Comparison of ENCODE assay signal across 20 cellular contexts in genomic region chr18:4836146-4836545, GRCh38.
"Had no signal": no experiment of that assay in that cellular context is flagged by ENCODE, and none has a peak within 500 bp of the region (broad histone marks: within the 10 kb centered on the region; RNA-seq: fewer than 3 reads in every experiment).

No MANE protein-coding gene starts in this region.

- H3K4me3 Mint-ChIP-seq: naive B cell; naive thymus-derived CD8-positive, alpha-beta T cell had no signal

- H3K27me3 Mint-ChIP-seq: naive B cell; naive thymus-derived CD8-positive, alpha-beta T cell had no signal

- DNase-seq: dermis blood vessel endothelial cell; dorsolateral prefrontal cortex; effector CD4-positive, alpha-beta T cell; effector memory CD4-positive, alpha-beta T cell; foreskin fibroblast; foreskin melanocyte; gastrocnemius medialis; glutamatergic neuron; heart right ventricle; hippocampal formation; left cardiac atrium; left lung; left ventricle myocardium superior; lower lobe of right lung; mesenchymal stem cell; midbrain; naive B cell; naive thymus-derived CD8-positive, alpha-beta T cell had no signal

- H3K4me1 ChIP-seq: esophagus muscularis mucosa, gastrocnemius medialis, heart right ventricle, left lung, lower lobe of right lung had no signal

- H3K36me3 Mint-ChIP-seq: naive B cell; naive thymus-derived CD8-positive, alpha-beta T cell had no signal

- H3K4me1 Mint-ChIP-seq: naive B cell; naive thymus-derived CD8-positive, alpha-beta T cell had no signal

- H3K36me3 ChIP-seq: esophagus muscularis mucosa, gastrocnemius medialis, heart right ventricle, left lung, lower lobe of right lung had no signal

- H3K27ac ChIP-seq: coronary artery, esophagus muscularis mucosa, gastrocnemius medialis, heart right ventricle, left lung, lower lobe of right lung had no signal

- H3K4me3 ChIP-seq: coronary artery, dorsolateral prefrontal cortex, esophagus muscularis mucosa, gastrocnemius medialis, heart right ventricle, left lung, lower lobe of right lung had no signal

- H3K27me3 ChIP-seq: dorsolateral prefrontal cortex, esophagus muscularis mucosa, gastrocnemius medialis, heart right ventricle, left lung had no signal

- H3K27ac Mint-ChIP-seq: naive B cell; naive thymus-derived CD8-positive, alpha-beta T cell had no signal

- H3K9me3 ChIP-seq: esophagus muscularis mucosa, gastrocnemius medialis, lower lobe of right lung had no signal
